1 cellular context compared by ENCODE assay signal in the genomic region with DNA sequence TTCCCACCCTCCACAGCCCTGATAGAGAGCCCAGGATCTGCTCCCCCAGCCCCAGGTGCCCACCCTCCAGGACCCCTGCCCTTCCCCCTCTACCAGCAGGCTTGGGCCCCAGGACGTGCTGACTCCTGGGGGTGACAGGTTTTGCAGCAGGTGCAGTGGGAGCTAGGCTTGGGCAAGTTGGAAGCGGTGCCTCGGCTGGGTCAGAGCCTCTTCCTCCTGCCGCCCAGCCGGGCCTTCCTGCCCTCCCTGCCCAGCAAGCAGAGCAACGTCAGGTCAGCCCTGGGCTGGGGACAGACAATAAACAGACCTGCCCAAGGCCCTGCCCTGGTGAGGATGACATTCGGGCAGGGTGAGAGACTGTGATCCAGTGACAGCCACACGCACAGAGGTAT.
TF ChIP-seq lines count a peak whose summit lies in the region.

No MANE protein-coding gene starts in this region.

TF ChIP-seq in IMR-90, 13 proteins besides CTCF, POLR2A, EP300 and RAD21:
- TF ChIP-seq, protein P1, sequence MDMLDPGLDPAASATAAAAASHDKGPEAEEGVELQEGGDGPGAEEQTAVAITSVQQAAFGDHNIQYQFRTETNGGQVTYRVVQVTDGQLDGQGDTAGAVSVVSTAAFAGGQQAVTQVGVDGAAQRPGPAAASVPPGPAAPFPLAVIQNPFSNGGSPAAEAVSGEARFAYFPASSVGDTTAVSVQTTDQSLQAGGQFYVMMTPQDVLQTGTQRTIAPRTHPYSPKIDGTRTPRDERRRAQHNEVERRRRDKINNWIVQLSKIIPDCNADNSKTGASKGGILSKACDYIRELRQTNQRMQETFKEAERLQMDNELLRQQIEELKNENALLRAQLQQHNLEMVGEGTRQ (IDR thresholded peaks at IDR 0.05; ENCODE audit: low read depth, low read length) = no peak
- TF ChIP-seq BHLHE40 (IDR thresholded peaks at IDR 0.05; ENCODE audit: low read depth, low read length) (no peak), MAFK (IDR thresholded peaks at IDR 0.05; ENCODE audit: low read depth, low read length) (no peak), CHD1 (IDR thresholded peaks at IDR 0.05; ENCODE audit: low read depth, low read length) (no peak), MXI1 (IDR thresholded peaks at IDR 0.05; ENCODE audit: borderline replicate concordance, low read depth, low read length) (no peak), CEBPB (IDR thresholded peaks at IDR 0.05; ENCODE audit: low read depth, low read length) (no peak)
